ENCODE assay signal across 8 cellular contexts in genomic region chr10:106705576-106706526, GRCh38.
A peak's percentile ranks its signal among the peaks of the same experiment; 100 is the strongest.
DNase-seq lines count a peak whose midpoint lies in the region; ATAC-seq and TF ChIP-seq lines count a peak whose summit lies in the region.

No MANE protein-coding gene starts in this region.

- H3K4me1 Mint-ChIP-seq in CD4-positive, alpha-beta memory T cell = no peaks in the 10 kb centered on the region

- CTCF ChIA-PET in CD4-positive, alpha-beta memory T cell (lab: Charles Lee; ENCODE audit: partially characterized antibody) = interaction anchor here (0.6 to 1.0 kb wide), 2 partner anchors 9 to 81 kb away, joined by 3 read pairs; no protein-coding TSS in a partner anchor

- ATAC-seq in GM21447 (IDR thresholded peaks at IDR 0.05; ENCODE audit: unreplicated experiment) = peak; percentile 78

- H3K36me3 ChIP-seq in SK-N-MC (ENCODE audit: insufficient read depth, low read length) (no peaks in the 10 kb centered on the region), esophagus muscularis mucosa (no peaks in the 10 kb centered on the region)
- H3K36me3 ChIP-seq in CD4-positive, alpha-beta memory T cell (ENCODE audit: insufficient read depth, low read length) = no peaks in the 10 kb centered on the region

- no peak for TF ChIP-seq POLR2A in esophagus muscularis mucosa (IDR thresholded peaks at IDR 0.05; ENCODE audit: low read depth)

- peaks cover 0 to 6% (median 0%) of the 10 kb centered on the region in 4 donors for H3K27me3 ChIP-seq in esophagus muscularis mucosa
- H3K27me3 ChIP-seq in CD4-positive, alpha-beta memory T cell (ENCODE audit: insufficient read depth, low read length) = no peaks in the 10 kb centered on the region

- POLR2A ChIA-PET in CD4-positive, alpha-beta memory T cell (lab: Charles Lee; ENCODE audit: partially characterized antibody) = no interaction called here

- H3K4me3 ChIP-seq in SK-N-MC = no peak overlapping the region
- peak overlapping the region in 1 of 4 donors; percentile 28 for H3K4me3 ChIP-seq in esophagus muscularis mucosa
- no peak overlapping the region for H3K4me3 ChIP-seq in CD4-positive, alpha-beta memory T cell (ENCODE audit: low read length in 2 of 2)

- intact Hi-C loops in esophagus muscularis mucosa (cut with DNase I) = no loop called here
- intact Hi-C loops in CD4-positive, alpha-beta memory T cell (cut with micrococcal nuclease) = no loop called here

- DNase-seq in SHP77 (lab: John Stamatoyannopoulos, UW) (peak; percentile 14 to 30), SHP77 treated with DMSO at 0.1 percent for 48 hours (lab: John Stamatoyannopoulos, UW) (no peak), HuH-7.5 (ENCODE audit: low spot score) (peak; percentile 13), SK-N-MC (ENCODE audit: low read depth, low spot score) (peak; percentile 26), esophagus muscularis mucosa (ENCODE audit: extremely low spot score) (no peak), mucosa of gallbladder (ENCODE audit: low spot score) (peak; percentile 65)
- DNase-seq in CD4-positive, alpha-beta memory T cell = no peak

- H3K27me3 Mint-ChIP-seq in CD4-positive, alpha-beta memory T cell = peaks cover 0 to 3% of the 10 kb centered on the region in 2 donors

- no peaks in the 10 kb centered on the region for H3K4me1 ChIP-seq in esophagus muscularis mucosa
- no peaks in the 10 kb centered on the region for H3K4me1 ChIP-seq in CD4-positive, alpha-beta memory T cell (ENCODE audit: insufficient read depth, low read length)

- WGBS in esophagus muscularis mucosa = 17% methylated on average over 9 of the region's 9 CpGs

- no peak for TF ChIP-seq EP300 in esophagus muscularis mucosa (IDR thresholded peaks at IDR 0.05)

- peak; percentile 49 to 79 (median 67) for TF ChIP-seq CTCF in esophagus muscularis mucosa (IDR thresholded peaks at IDR 0.05)

- no peak overlapping the region for H3K9ac ChIP-seq in SK-N-MC (ENCODE audit: insufficient read length)

- peak overlapping the region in 1 of 8 donors; percentile 60 for H3K4me3 Mint-ChIP-seq in CD4-positive, alpha-beta memory T cell

- H3K27ac Mint-ChIP-seq in CD4-positive, alpha-beta memory T cell = no peak overlapping the region

- H3K27ac ChIP-seq in SK-N-MC = no peak overlapping the region
- H3K27ac ChIP-seq in esophagus muscularis mucosa (replicated peaks in 1 of 4) = no peak overlapping the region
- H3K27ac ChIP-seq in CD4-positive, alpha-beta memory T cell (ENCODE audit: low read depth, low read length) = no peak overlapping the region

- H3K9me3 Mint-ChIP-seq in CD4-positive, alpha-beta memory T cell = peaks cover 0 to 4% (median 0%) of the 10 kb centered on the region in 8 donors

- H3K36me3 Mint-ChIP-seq in CD4-positive, alpha-beta memory T cell = no peaks in the 10 kb centered on the region

- no peaks in the 10 kb centered on the region for H3K9me3 ChIP-seq in SK-N-MC (ENCODE audit: low read depth, low read length)
- no peaks in the 10 kb centered on the region for H3K9me3 ChIP-seq in esophagus muscularis mucosa
- H3K9me3 ChIP-seq in CD4-positive, alpha-beta memory T cell (ENCODE audit: control insufficient read depth in 1 of 2, low read length in 2 of 2) = no peaks in the 10 kb centered on the region

Comparison
In these comparisons a context has a peak if more than half of its experiments do, and no peak if none do; other contexts are left out.
1. DNase-seq: peak in SHP77 (2 of 2), HuH-7.5 (single experiment), SK-N-MC (single experiment) and mucosa of gallbladder (single experiment); none in SHP77 treated with DMSO at 0.1 percent for 48 hours (single experiment), esophagus muscularis mucosa (single experiment) and CD4-positive, alpha-beta memory T cell (0 of 5).